Comparison of ENCODE assay signal across 19 cellular contexts in the genomic region with DNA sequence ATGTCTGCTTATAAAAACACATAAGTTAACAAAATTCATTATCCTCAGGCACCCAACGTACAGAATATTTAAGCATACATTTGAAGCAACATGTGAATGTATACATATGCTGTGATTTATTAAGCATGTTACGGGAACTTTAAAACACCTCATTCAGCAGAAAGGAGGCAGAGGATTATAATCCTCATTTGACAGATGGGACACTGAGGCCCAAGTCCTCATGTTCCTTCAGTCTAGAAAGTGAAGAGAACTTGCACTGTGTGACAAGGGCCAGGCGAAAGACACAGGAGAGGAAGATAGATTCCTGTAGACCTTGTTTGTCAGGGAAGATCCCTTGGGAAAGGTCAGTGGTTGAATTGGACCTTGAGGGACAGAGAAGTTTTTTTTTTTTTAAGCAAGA.
"Had no signal": no experiment of that assay in that cellular context is flagged by ENCODE, and none has a peak within 500 bp of the region (broad histone marks: within the 10 kb centered on the region; RNA-seq: fewer than 3 reads in every experiment).

No MANE protein-coding gene starts in this region.

- DNase-seq: activated CD4-positive, alpha-beta T cell treated with anti-CD3 and anti-CD28 coated beads for 4 hours; activated CD8-positive, alpha-beta memory T cell treated with anti-CD3 and anti-CD28 coated beads for 24 hours; aorta; effector memory CD4-positive, alpha-beta T cell; foreskin melanocyte; head of caudate nucleus; kidney glomerular epithelial cell; left ventricle myocardium superior; mucosa of descending colon; occipital lobe; stimulated activated CD4-positive, alpha-beta T cell treated with anti-CD3 and anti-CD28 coated beads, Interleukin-15, amount 100 ng/mL, for 24 hours; stimulated activated CD4-positive, alpha-beta T cell treated with anti-CD3 and anti-CD28 coated beads, Interleukin-4, amount 100 ng/mL, for 1 hour; T1000; upper lobe of right lung had no signal

- H3K27me3 Mint-ChIP-seq: dendritic cell treated with granulocyte-macrophage colony-stimulating factor and Interleukin-4, amounts not matched to agents 40 ng/mL and 50 ng/mL, for 4 days; memory B cell; progenitor cell of endocrine pancreas; stimulated activated naive CD8-positive, alpha-beta T cell treated with anti-CD3 and anti-CD28 coated beads, Interleukin-15, Interleukin-2, amounts not matched to agents 100 ng/mL and 50 ng/mL, for 24 hours had no signal

- ATAC-seq: left ventricle myocardium superior, mucosa of descending colon, upper lobe of right lung had no signal

- H3K27ac Mint-ChIP-seq: dendritic cell treated with granulocyte-macrophage colony-stimulating factor and Interleukin-4, amounts not matched to agents 40 ng/mL and 50 ng/mL, for 4 days; memory B cell; nephron; progenitor cell of endocrine pancreas had no signal

- H3K9me3 Mint-ChIP-seq: dendritic cell treated with granulocyte-macrophage colony-stimulating factor and Interleukin-4, amounts not matched to agents 40 ng/mL and 50 ng/mL, for 4 days; memory B cell; nephron; stimulated activated naive CD8-positive, alpha-beta T cell treated with anti-CD3 and anti-CD28 coated beads, Interleukin-15, Interleukin-2, amounts not matched to agents 100 ng/mL and 50 ng/mL, for 24 hours had no signal

- H3K4me3 Mint-ChIP-seq: dendritic cell treated with granulocyte-macrophage colony-stimulating factor and Interleukin-4, amounts not matched to agents 40 ng/mL and 50 ng/mL, for 4 days; memory B cell; nephron; stimulated activated naive CD8-positive, alpha-beta T cell treated with anti-CD3 and anti-CD28 coated beads, Interleukin-15, Interleukin-2, amounts not matched to agents 100 ng/mL and 50 ng/mL, for 24 hours had no signal
